In the genomic region with DNA sequence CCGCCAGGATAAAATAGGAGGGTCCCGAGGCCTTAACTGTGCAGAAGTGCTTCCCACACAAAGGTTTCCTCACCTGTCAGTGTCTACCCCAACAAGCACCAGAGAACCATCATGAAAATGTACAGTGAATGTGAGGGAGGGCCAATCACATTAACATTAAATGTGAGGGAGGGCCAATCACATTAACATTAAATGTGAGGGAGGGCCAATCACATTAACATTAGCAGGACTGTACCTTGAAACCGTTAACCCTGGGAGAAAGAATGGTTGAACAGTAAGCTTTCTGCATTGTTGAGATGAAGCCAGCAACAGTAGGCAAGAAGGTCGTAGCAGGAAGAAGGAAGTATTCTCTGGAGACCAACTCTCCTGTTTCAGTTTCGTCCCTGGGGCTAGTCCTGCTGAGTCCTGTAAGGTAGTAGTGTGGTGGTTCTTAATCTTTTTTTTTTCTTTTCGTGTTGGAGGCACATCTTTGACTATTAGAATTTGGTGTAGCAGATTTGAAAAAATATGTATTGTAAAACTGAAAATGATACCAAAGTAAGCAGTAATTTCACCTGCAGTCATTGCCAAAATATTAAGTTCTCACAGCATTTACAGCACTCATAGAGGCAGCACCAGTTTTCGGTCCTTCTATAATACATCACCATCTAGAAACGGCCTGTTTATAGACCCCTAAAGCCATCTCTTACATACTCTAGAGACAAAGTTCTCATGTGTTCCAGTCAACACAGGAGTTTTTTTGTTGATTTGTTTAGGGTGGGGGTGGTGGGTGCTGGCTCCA, we compare ENCODE assay signal across 1 cellular context.
TF ChIP-seq lines count a peak whose summit lies in the region.

No MANE protein-coding gene starts in this region.

TF ChIP-seq in GM12878, 131 proteins besides CTCF, POLR2A, EP300 and RAD21 (continued from another document):
- no peak for TF ChIP-seq ELK1 (IDR thresholded peaks at IDR 0.05; ENCODE audit: low read depth, low read length)
- no peak for TF ChIP-seq ZSCAN29 (IDR thresholded peaks at IDR 0.05)
- TF ChIP-seq DPF2 (IDR thresholded peaks at IDR 0.05), result peak; percentile 41; the same call in 1 of the 2 replicates
- TF ChIP-seq, protein P1, sequence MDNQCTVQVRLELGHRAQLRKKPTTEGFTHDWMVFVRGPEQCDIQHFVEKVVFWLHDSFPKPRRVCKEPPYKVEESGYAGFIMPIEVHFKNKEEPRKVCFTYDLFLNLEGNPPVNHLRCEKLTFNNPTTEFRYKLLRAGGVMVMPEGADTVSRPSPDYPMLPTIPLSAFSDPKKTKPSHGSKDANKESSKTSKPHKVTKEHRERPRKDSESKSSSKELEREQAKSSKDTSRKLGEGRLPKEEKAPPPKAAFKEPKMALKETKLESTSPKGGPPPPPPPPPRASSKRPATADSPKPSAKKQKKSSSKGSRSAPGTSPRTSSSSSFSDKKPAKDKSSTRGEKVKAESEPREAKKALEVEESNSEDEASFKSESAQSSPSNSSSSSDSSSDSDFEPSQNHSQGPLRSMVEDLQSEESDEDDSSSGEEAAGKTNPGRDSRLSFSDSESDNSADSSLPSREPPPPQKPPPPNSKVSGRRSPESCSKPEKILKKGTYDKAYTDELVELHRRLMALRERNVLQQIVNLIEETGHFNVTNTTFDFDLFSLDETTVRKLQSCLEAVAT (IDR thresholded peaks at IDR 0.05), result no peak
- TF ChIP-seq POU2F2 (IDR thresholded peaks at IDR 0.05; ENCODE audit: borderline replicate concordance, low read depth, low read length), result 0 out of 3 replicates have a peak, but pooled peaks have one; percentile 13
- TF ChIP-seq SUZ12 (IDR thresholded peaks at IDR 0.05; ENCODE audit: unreplicated experiment), result no peak
- peak; percentile 93 for TF ChIP-seq MEF2B (IDR thresholded peaks at IDR 0.05; ENCODE audit: partially characterized antibody, poor library complexity, severe bottlenecking)
- TF ChIP-seq, protein P2, sequence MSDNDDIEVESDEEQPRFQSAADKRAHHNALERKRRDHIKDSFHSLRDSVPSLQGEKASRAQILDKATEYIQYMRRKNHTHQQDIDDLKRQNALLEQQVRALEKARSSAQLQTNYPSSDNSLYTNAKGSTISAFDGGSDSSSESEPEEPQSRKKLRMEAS (IDR thresholded peaks at IDR 0.05; ENCODE audit: low read depth, low read length), result no peak
- TF ChIP-seq TAF1 (IDR thresholded peaks at IDR 0.05; ENCODE audit: borderline replicate concordance, low read depth, low read length), result no peak
- no peak for TF ChIP-seq PKNOX1 (IDR thresholded peaks at IDR 0.05)
- TF ChIP-seq CBX3 (IDR thresholded peaks at IDR 0.05; ENCODE audit: borderline replicate concordance, low read depth), result no peak
- no peak for TF ChIP-seq YY1 (IDR thresholded peaks at IDR 0.05; ENCODE audit: low read depth, low read length)
- TF ChIP-seq KDM1A (IDR thresholded peaks at IDR 0.05; ENCODE audit: borderline replicate concordance), result no peak
- TF ChIP-seq NRF1 (conservative IDR thresholded peaks at IDR 0.05; ENCODE audit: low read depth, low read length), result no peak
- no peak for TF ChIP-seq FOXK2 (IDR thresholded peaks at IDR 0.05)
- TF ChIP-seq MTA3 (IDR thresholded peaks at IDR 0.05; ENCODE audit: borderline replicate concordance, low read length), result no peak
- TF ChIP-seq MEF2A (IDR thresholded peaks at IDR 0.05; ENCODE audit: insufficient read depth, low read depth, low read length), result no peak
- TF ChIP-seq, protein P3, sequence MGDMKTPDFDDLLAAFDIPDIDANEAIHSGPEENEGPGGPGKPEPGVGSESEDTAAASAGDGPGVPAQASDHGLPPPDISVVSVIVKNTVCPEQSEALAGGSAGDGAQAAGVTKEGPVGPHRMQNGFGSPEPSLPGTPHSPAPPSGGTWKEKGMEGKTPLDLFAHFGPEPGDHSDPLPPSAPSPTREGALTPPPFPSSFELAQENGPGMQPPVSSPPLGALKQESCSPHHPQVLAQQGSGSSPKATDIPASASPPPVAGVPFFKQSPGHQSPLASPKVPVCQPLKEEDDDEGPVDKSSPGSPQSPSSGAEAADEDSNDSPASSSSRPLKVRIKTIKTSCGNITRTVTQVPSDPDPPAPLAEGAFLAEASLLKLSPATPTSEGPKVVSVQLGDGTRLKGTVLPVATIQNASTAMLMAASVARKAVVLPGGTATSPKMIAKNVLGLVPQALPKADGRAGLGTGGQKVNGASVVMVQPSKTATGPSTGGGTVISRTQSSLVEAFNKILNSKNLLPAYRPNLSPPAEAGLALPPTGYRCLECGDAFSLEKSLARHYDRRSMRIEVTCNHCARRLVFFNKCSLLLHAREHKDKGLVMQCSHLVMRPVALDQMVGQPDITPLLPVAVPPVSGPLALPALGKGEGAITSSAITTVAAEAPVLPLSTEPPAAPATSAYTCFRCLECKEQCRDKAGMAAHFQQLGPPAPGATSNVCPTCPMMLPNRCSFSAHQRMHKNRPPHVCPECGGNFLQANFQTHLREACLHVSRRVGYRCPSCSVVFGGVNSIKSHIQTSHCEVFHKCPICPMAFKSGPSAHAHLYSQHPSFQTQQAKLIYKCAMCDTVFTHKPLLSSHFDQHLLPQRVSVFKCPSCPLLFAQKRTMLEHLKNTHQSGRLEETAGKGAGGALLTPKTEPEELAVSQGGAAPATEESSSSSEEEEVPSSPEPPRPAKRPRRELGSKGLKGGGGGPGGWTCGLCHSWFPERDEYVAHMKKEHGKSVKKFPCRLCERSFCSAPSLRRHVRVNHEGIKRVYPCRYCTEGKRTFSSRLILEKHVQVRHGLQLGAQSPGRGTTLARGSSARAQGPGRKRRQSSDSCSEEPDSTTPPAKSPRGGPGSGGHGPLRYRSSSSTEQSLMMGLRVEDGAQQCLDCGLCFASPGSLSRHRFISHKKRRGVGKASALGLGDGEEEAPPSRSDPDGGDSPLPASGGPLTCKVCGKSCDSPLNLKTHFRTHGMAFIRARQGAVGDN (IDR thresholded peaks at IDR 0.05), result no peak
- TF ChIP-seq, protein P4, sequence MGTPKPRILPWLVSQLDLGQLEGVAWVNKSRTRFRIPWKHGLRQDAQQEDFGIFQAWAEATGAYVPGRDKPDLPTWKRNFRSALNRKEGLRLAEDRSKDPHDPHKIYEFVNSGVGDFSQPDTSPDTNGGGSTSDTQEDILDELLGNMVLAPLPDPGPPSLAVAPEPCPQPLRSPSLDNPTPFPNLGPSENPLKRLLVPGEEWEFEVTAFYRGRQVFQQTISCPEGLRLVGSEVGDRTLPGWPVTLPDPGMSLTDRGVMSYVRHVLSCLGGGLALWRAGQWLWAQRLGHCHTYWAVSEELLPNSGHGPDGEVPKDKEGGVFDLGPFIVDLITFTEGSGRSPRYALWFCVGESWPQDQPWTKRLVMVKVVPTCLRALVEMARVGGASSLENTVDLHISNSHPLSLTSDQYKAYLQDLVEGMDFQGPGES (IDR thresholded peaks at IDR 0.05), result no peak
- no peak for TF ChIP-seq JUND (IDR thresholded peaks at IDR 0.05; ENCODE audit: low read depth, low read length)
